In genomic region chrX:50452782-50453181, GRCh38 we compare ENCODE assay signal across 34 cellular contexts. TPM values are rescaled to one million over a fixed set of nuclear protein-coding genes. Genes with fewer than 3 reads are reported as not detected.
"Had no signal": no experiment of that assay in that cellular context is flagged by ENCODE, and none has a peak within 500 bp of the region (broad histone marks: within the 10 kb centered on the region; RNA-seq: fewer than 3 reads in every experiment).

No MANE protein-coding gene starts in this region.

- H3K9me3 Mint-ChIP-seq: naive B cell had no signal

- H3K36me3 ChIP-seq: esophagus squamous epithelium, gastrocnemius medialis, heart right ventricle, left lung, lower lobe of right lung had no signal

- DNase-seq: dermis blood vessel endothelial cell; dorsolateral prefrontal cortex; effector CD4-positive, alpha-beta T cell; effector memory CD4-positive, alpha-beta T cell; endodermal cell; erythroblast; esophagus squamous epithelium; foreskin fibroblast; foreskin melanocyte; gastrocnemius medialis; glutamatergic neuron; head of caudate nucleus; heart right ventricle; hippocampal formation; left cardiac atrium; left lung; left ventricle myocardium superior; lower lobe of right lung; mesenchymal stem cell; mucosa of descending colon; naive B cell had no signal

- H3K27ac ChIP-seq: coronary artery, dorsolateral prefrontal cortex, epithelial cell of prostate, esophagus squamous epithelium, gastrocnemius medialis, heart right ventricle, left lung, lower lobe of right lung had no signal

- H3K27ac Mint-ChIP-seq: endodermal cell, mesothelial cell of epicardium, naive B cell had no signal

- ATAC-seq: esophagus mucosa, gastrocnemius medialis, heart right ventricle, left cardiac atrium, left lung, left ventricle myocardium superior, lower lobe of right lung, mucosa of descending colon had no signal

- FAIRE-seq: colon, endometrium, islet of Langerhans, keratinocyte had no signal

- H3K9me3 ChIP-seq: esophagus squamous epithelium, gastrocnemius medialis, heart right ventricle, left lung, lower lobe of right lung, mucosa of descending colon had no signal

- H3K4me3 ChIP-seq: coronary artery, dorsolateral prefrontal cortex, esophagus squamous epithelium, gastrocnemius medialis, heart right ventricle, left lung, lower lobe of right lung, mucosa of descending colon had no signal

- H3K4me1 ChIP-seq: esophagus squamous epithelium, gastrocnemius medialis, heart right ventricle, left lung, lower lobe of right lung had no signal

- H3K36me3 Mint-ChIP-seq: mesothelial cell of epicardium, naive B cell had no signal

- H3K4me1 Mint-ChIP-seq: endodermal cell, mesothelial cell of epicardium, naive B cell had no signal

- H3K4me3 Mint-ChIP-seq: endodermal cell, mesothelial cell of epicardium, naive B cell had no signal

RNA-seq across cellular contexts. Expression of gene DGKK, which starts 17.8 kb away (rescaled TPM):
- total RNA-seq: dermis blood vessel endothelial cell, esophagus mucosa, esophagus squamous epithelium, gastrocnemius medialis, glomerular endothelial cell, left cardiac atrium, left ventricle myocardium superior, lower leg skin, lung microvascular endothelial cell, mesenteric fat pad, mucosa of descending colon, myocyte had no signal
- polyA plus RNA-seq: heart right ventricle, keratinocyte had no signal
